ENCODE assay signal across 30 cellular contexts in genomic region chr3:154486949-154487348, GRCh38. TPM values are rescaled to one million over a fixed set of nuclear protein-coding genes. Genes with fewer than 3 reads are reported as not detected.
"Had no signal": no experiment of that assay in that cellular context is flagged by ENCODE, and none has a peak within 500 bp of the region (broad histone marks: within the 10 kb centered on the region; RNA-seq: fewer than 3 reads in every experiment).

No MANE protein-coding gene starts in this region.

- H3K4me3 Mint-ChIP-seq: activated B cell treated with CpG ODN at 0.5 μM for 24 hours; activated CD4-positive, alpha-beta memory T cell treated with anti-CD3 and anti-CD28 coated beads for 36 hours; activated naive CD4-positive, alpha-beta T cell treated with anti-CD3 and anti-CD28 coated beads, Interleukin-2, amount 10 ng/mL, durations not matched to agents 7 days and 5 days; activated naive CD8-positive, alpha-beta T cell; activated naive CD8-positive, alpha-beta T cell treated with anti-CD3 and anti-CD28 coated beads, Interleukin-2, amount 50 U/mL, for 24 hours; activated T-cell treated with anti-CD3 and anti-CD28 coated beads, Interleukin-2, amount 50 U/mL, for 4 hours; activated T-helper 1 cell treated with anti-CD3 and anti-CD28 coated beads, Interleukin-12 subunit alpha, Interleukin-12 subunit beta, Interleukin-2, Interleukin-4 antibody, amounts not matched to agents 30 ng/mL and 10 ng/mL and 1 ng/mL, durations not matched to agents 14 hours and 24 hours and 36 hours had no signal

- DNase-seq: activated B cell treated with CpG ODN at 0.5 μM for 24 hours; activated CD4-positive, alpha-beta memory T cell treated with anti-CD3 and anti-CD28 coated beads for 36 hours; activated CD4-positive, alpha-beta T cell treated with anti-CD3 and anti-CD28 coated beads for 4 hours; activated CD4-positive, alpha-beta T cell treated with anti-CD3 and anti-CD28 coated beads, Interleukin-2, amount 50 U/mL, for 1 hour; activated CD4-positive, CD25-positive, alpha-beta regulatory T cell treated with anti-CD3 and anti-CD28 coated beads, Interleukin-2, amount 50 U/mL, for 72 hours; activated CD8-positive, alpha-beta memory T cell treated with anti-CD3 and anti-CD28 coated beads, Interleukin-2, amount 50 U/mL, for 4 hours; activated naive CD4-positive, alpha-beta T cell treated with anti-CD3 and anti-CD28 coated beads, Interleukin-2, amount 10 ng/mL, durations not matched to agents 7 days and 5 days; activated naive CD8-positive, alpha-beta T cell treated with anti-CD3 and anti-CD28 coated beads, Interleukin-2, amount 50 U/mL, for 24 hours; activated T-cell treated with anti-CD3 and anti-CD28 coated beads for 4 hours; activated T-cell treated with anti-CD3 and anti-CD28 coated beads, Interleukin-2, amount 50 U/mL, for 4 hours; anterior cingulate cortex; brain microvascular endothelial cell; central memory CD4-positive, alpha-beta T cell; NCI-H1092 treated with DMSO at 0.1 percent for 48 hours; NCI-H146; NCI-H187 treated with DMSO at 0.1 percent for 48 hours; NCI-H2081; NCI-H345; SHP77; T1000 had no signal

- H3K9me3 Mint-ChIP-seq: activated B cell treated with CpG ODN at 0.5 μM for 24 hours; activated CD4-positive, alpha-beta memory T cell treated with anti-CD3 and anti-CD28 coated beads for 36 hours; activated naive CD4-positive, alpha-beta T cell treated with anti-CD3 and anti-CD28 coated beads, Interleukin-2, amount 10 ng/mL, durations not matched to agents 7 days and 5 days; activated naive CD8-positive, alpha-beta T cell treated with anti-CD3 and anti-CD28 coated beads, Interleukin-2, amount 50 U/mL, for 24 hours; activated T-cell treated with anti-CD3 and anti-CD28 coated beads, Interleukin-2, amount 50 U/mL, for 4 hours; activated T-helper 1 cell treated with anti-CD3 and anti-CD28 coated beads, Interleukin-12 subunit alpha, Interleukin-12 subunit beta, Interleukin-2, Interleukin-4 antibody, amounts not matched to agents 30 ng/mL and 10 ng/mL and 1 ng/mL, durations not matched to agents 14 hours and 24 hours and 36 hours had no signal

- H3K4me3 ChIP-seq: SJCRH30, SK-N-MC had no signal

- H3K27me3 ChIP-seq: brain microvascular endothelial cell, SJCRH30 had no signal

- H3K27ac Mint-ChIP-seq: activated B cell treated with CpG ODN at 0.5 μM for 24 hours; activated CD4-positive, alpha-beta memory T cell treated with anti-CD3 and anti-CD28 coated beads for 36 hours; activated naive CD4-positive, alpha-beta T cell treated with anti-CD3 and anti-CD28 coated beads, Interleukin-2, amount 10 ng/mL, durations not matched to agents 7 days and 5 days; activated naive CD8-positive, alpha-beta T cell; activated naive CD8-positive, alpha-beta T cell treated with anti-CD3 and anti-CD28 coated beads, Interleukin-2, amount 50 U/mL, for 24 hours; activated T-helper 1 cell treated with anti-CD3 and anti-CD28 coated beads, Interleukin-12 subunit alpha, Interleukin-12 subunit beta, Interleukin-2, Interleukin-4 antibody, amounts not matched to agents 30 ng/mL and 10 ng/mL and 1 ng/mL, durations not matched to agents 14 hours and 24 hours and 36 hours had no signal

- H3K27me3 Mint-ChIP-seq: activated B cell treated with CpG ODN at 0.5 μM for 24 hours; activated CD4-positive, alpha-beta memory T cell treated with anti-CD3 and anti-CD28 coated beads for 36 hours; activated naive CD4-positive, alpha-beta T cell treated with anti-CD3 and anti-CD28 coated beads, Interleukin-2, amount 10 ng/mL, durations not matched to agents 7 days and 5 days; activated naive CD8-positive, alpha-beta T cell treated with anti-CD3 and anti-CD28 coated beads, Interleukin-2, amount 50 U/mL, for 24 hours had no signal

- H3K9me3 ChIP-seq: SJCRH30 had no signal

- H3K36me3 Mint-ChIP-seq: activated CD4-positive, alpha-beta memory T cell treated with anti-CD3 and anti-CD28 coated beads for 36 hours; activated naive CD4-positive, alpha-beta T cell treated with anti-CD3 and anti-CD28 coated beads, Interleukin-2, amount 10 ng/mL, durations not matched to agents 7 days and 5 days; activated naive CD8-positive, alpha-beta T cell had no signal

- ATAC-seq: activated naive CD8-positive, alpha-beta T cell treated with anti-CD3 and anti-CD28 coated beads, Interleukin-2, amount 50 U/mL, for 24 hours; activated T-cell treated with anti-CD3 and anti-CD28 coated beads, Interleukin-2, amount 50 U/mL, for 4 hours; Panc1 had no signal

- H3K4me1 ChIP-seq: SJCRH30 had no signal

- H3K4me1 Mint-ChIP-seq: activated B cell treated with CpG ODN at 0.5 μM for 24 hours; activated naive CD4-positive, alpha-beta T cell treated with anti-CD3 and anti-CD28 coated beads, Interleukin-2, amount 10 ng/mL, durations not matched to agents 7 days and 5 days; activated naive CD8-positive, alpha-beta T cell treated with anti-CD3 and anti-CD28 coated beads, Interleukin-2, amount 50 U/mL, for 24 hours had no signal

- H3K36me3 ChIP-seq: brain microvascular endothelial cell, SJCRH30 had no signal

- H3K27ac ChIP-seq: brain microvascular endothelial cell, SJCRH30, SK-N-MC had no signal

RNA-seq across cellular contexts. Expression of gene GPR149, which starts 57.0 kb away (rescaled TPM):
- total RNA-seq: activated B cell treated with CpG ODN at 0.5 μM for 24 hours; activated CD4-positive, alpha-beta memory T cell treated with anti-CD3 and anti-CD28 coated beads for 36 hours; activated T-cell treated with anti-CD3 and anti-CD28 coated beads, Interleukin-2, amount 50 U/mL, for 4 hours; activated T-helper 1 cell treated with anti-CD3 and anti-CD28 coated beads, Interleukin-12 subunit alpha, Interleukin-12 subunit beta, Interleukin-2, Interleukin-4 antibody, amounts not matched to agents 30 ng/mL and 10 ng/mL and 1 ng/mL, durations not matched to agents 14 hours and 24 hours and 36 hours; M059J; NCI-H460; RPMI7951; SJCRH30; T-helper 1 cell treated with Interleukin-12 subunit alpha and Interleukin-12 subunit beta and Interleukin-4 antibody, amounts not matched to agents 30 ng/mL and 1 ng/mL, for 36 hours; T-helper 2 cell treated with Interferon-gamma antibody and Interleukin-4, amounts not matched to agents 100 ng/mL and 5 ng/mL, for 36 hours had no signal
